ENCODE assay signal across 2 cellular contexts in the genomic region with DNA sequence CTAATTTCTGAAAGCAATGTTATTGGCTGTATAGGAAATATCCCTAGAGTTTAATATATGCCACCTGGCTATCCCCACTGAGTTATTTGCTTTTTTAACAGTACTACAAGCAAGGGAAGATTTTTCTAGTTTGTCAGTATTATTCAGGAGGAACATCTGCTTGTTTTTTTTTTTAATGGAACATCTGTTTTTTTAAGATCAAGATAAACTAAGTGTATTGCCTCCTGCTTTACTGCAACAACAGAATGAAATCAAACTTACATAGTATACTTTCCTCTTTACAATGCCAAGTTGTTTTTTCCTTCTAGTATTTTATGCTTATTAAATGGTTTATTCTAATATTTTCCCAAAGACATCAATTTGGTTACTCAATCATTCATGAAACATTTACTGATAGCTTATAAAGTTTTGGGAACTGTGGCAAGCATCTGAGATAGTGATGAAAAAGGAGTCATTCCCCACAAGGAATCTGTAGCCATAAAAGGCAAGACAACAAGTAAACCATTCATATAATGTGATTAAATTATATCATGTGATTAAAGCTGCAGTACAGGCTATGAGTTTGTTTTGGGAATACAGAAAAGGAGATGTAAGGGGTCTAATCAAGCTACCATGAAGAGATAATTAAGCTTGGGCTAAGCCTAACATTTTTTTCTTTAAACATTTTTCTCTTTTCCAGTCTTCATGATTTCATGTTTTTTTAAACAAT.
A peak's percentile ranks its signal among the peaks of the same experiment; 100 is the strongest.
TF ChIP-seq lines count a peak whose summit lies in the region.

No MANE protein-coding gene starts in this region.

TF ChIP-seq in K562, 482 proteins besides CTCF, POLR2A, EP300 and RAD21:
- TF ChIP-seq SRF (CRISPR knock-in tag; IDR thresholded peaks at IDR 0.05) (peak in 1 of 2 experiments; percentile 22; a peak in 1 of 4 replicates), ARID1B (IDR thresholded peaks at IDR 0.05) (peak; percentile 42), HSF4 (CRISPR knock-in tag; IDR thresholded peaks at IDR 0.05; ENCODE audit: borderline replicate concordance) (no peak), SMARCA4 (IDR thresholded peaks at IDR 0.05) (0 out of 2 replicates have a peak, but pooled peaks have one; percentile 21), TCF3 (CRISPR knock-in tag; IDR thresholded peaks at IDR 0.05) (peak; percentile 1; the same call in 1 of the 2 replicates), TEAD4 (IDR thresholded peaks at IDR 0.05; ENCODE audit: low read length) (peak; percentile 39; the same call in 1 of the 2 replicates), TEAD4 (CRISPR knock-in tag; IDR thresholded peaks at IDR 0.05; ENCODE audit: borderline replicate concordance) (no peak), NEUROD1 (IDR thresholded peaks at IDR 0.05; ENCODE audit: borderline replicate concordance, low read depth, low read length, partially characterized antibody) (no peak), TAF9B (IDR thresholded peaks at IDR 0.05; ENCODE audit: partially characterized antibody) (peak; percentile 11), ERF (CRISPR knock-in tag; IDR thresholded peaks at IDR 0.05) (no peak), DPF2 (IDR thresholded peaks at IDR 0.05) (0 out of 2 replicates have a peak, but pooled peaks have one; percentile 15), CREB1 (IDR thresholded peaks at IDR 0.05) (no peak), CREB1 (CRISPR knock-in tag; IDR thresholded peaks at IDR 0.05) (no peak), TGIF2 (CRISPR knock-in tag; IDR thresholded peaks at IDR 0.05) (no peak), ZNF384 (IDR thresholded peaks at IDR 0.05; ENCODE audit: low read depth, low read length) (peak; percentile 85), TAL1 (IDR thresholded peaks at IDR 0.05) (peak; percentile 57), HNRNPLL (IDR thresholded peaks at IDR 0.05; ENCODE audit: low read depth, low read length, poor library complexity, severe bottlenecking) (no peak), ARID3B (CRISPR knock-in tag; IDR thresholded peaks at IDR 0.05; ENCODE audit: borderline replicate concordance) (no peak), PREB (CRISPR knock-in tag; IDR thresholded peaks at IDR 0.05) (no peak), POLR2AphosphoS5 (IDR thresholded peaks at IDR 0.05; ENCODE audit: control insufficient read depth, insufficient read depth, low read depth, low read length) (no peak)
- TF ChIP-seq, protein P1, sequence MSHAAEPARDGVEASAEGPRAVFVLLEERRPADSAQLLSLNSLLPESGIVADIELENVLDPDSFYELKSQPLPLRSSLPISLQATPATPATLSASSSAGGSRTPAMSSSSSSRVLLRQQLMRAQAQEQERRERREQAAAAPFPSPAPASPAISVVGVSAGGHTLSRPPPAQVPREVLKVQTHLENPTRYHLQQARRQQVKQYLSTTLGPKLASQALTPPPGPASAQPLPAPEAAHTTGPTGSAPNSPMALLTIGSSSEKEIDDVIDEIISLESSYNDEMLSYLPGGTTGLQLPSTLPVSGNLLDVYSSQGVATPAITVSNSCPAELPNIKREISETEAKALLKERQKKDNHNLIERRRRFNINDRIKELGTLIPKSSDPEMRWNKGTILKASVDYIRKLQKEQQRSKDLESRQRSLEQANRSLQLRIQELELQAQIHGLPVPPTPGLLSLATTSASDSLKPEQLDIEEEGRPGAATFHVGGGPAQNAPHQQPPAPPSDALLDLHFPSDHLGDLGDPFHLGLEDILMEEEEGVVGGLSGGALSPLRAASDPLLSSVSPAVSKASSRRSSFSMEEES (CRISPR knock-in tag; IDR thresholded peaks at IDR 0.05) = peak; percentile 24; the same call in 1 of the 2 replicates
TF ChIP-seq in K562: peak in this region for 10.

TF ChIP-seq in GM23338, 12 proteins besides CTCF, POLR2A, EP300 and RAD21:
- no peak for TF ChIP-seq ZNF462 (CRISPR knock-in tag; IDR thresholded peaks at IDR 0.05)
- TF ChIP-seq STAT1 (IDR thresholded peaks at IDR 0.05; ENCODE audit: unreplicated experiment) = no peak
- TF ChIP-seq REST (IDR thresholded peaks at IDR 0.05; ENCODE audit: unreplicated experiment) = no peak
- TF ChIP-seq CREB1 (CRISPR knock-in tag; IDR thresholded peaks at IDR 0.05; ENCODE audit: low read depth) = no peak
- TF ChIP-seq JUNB (IDR thresholded peaks at IDR 0.05; ENCODE audit: unreplicated experiment) = no peak
- TF ChIP-seq POLR2AphosphoS5 (IDR thresholded peaks at IDR 0.05; ENCODE audit: low read depth) = no peak
- no peak for TF ChIP-seq EZH2 (IDR thresholded peaks at IDR 0.05; ENCODE audit: low read depth, unreplicated experiment)
- TF ChIP-seq NANOG (IDR thresholded peaks at IDR 0.05; ENCODE audit: borderline replicate concordance) = no peak
- TF ChIP-seq ZNF331 (CRISPR knock-in tag; IDR thresholded peaks at IDR 0.05; ENCODE audit: low read depth) = no peak
- no peak for TF ChIP-seq EZH2phosphoT487 (IDR thresholded peaks at IDR 0.05; ENCODE audit: unreplicated experiment)
- no peak for TF ChIP-seq ZNF114 (CRISPR knock-in tag; IDR thresholded peaks at IDR 0.05)
